In the genomic region with DNA sequence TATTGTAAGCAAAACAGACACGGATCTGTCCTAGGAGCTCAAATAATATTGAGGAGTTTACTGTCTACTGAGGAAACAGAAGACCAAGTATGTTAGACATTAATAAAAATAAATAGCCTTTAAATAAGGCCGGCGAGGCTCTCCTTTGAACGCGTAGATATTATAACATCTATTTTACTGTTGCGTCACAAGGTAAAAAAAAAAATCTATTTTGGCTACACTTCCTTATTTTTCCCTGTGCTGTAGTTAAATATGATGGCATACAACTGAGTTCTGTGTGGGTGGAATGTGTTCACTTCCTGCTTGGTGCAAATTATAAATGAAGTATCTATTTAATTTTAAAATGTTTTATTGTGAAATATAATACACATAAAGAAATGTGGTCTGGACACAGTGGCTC, we compare ENCODE assay signal across 17 cellular contexts.
"Had no signal": no experiment of that assay in that cellular context is flagged by ENCODE, and none has a peak within 500 bp of the region (broad histone marks: within the 10 kb centered on the region; RNA-seq: fewer than 3 reads in every experiment).

No MANE protein-coding gene starts in this region.

- H3K4me1 ChIP-seq: heart left ventricle, prostate gland had no signal

- DNase-seq: activated CD4-positive, alpha-beta T cell treated with anti-CD3 and anti-CD28 coated beads for 4 hours; activated CD4-positive, alpha-beta T cell treated with anti-CD3 and anti-CD28 coated beads, Interleukin-2, amount 50 U/mL, for 48 hours; activated CD4-positive, CD25-positive, alpha-beta regulatory T cell; activated naive CD4-positive, alpha-beta T cell treated with Interleukin-2 at 50 U/mL for 16 hours; activated naive CD8-positive, alpha-beta T cell treated with anti-CD3 and anti-CD28 coated beads for 36 hours; activated T-cell treated with anti-CD3 and anti-CD28 coated beads, Interleukin-2, amount 50 U/mL, for 48 hours; cortex of kidney; endodermal cell; heart left ventricle; left ventricle myocardium superior; mammary epithelial cell; spleen; stimulated activated CD4-positive, alpha-beta T cell treated with anti-CD3 and anti-CD28 coated beads, Interleukin-4, amount 100 ng/mL, for 1 hour; stimulated activated naive CD4-positive, alpha-beta T cell treated with Interleukin-2 at 50 U/mL for 16 hours had no signal

- H3K9me3 ChIP-seq: heart left ventricle, prostate gland, spleen had no signal

- H3K4me3 ChIP-seq: heart left ventricle, prostate gland, spleen had no signal

- H3K36me3 Mint-ChIP-seq: activated naive CD8-positive, alpha-beta T cell treated with anti-CD3 and anti-CD28 coated beads for 36 hours; natural killer cell treated with Interleukin-12 subunit alpha and Interleukin-12 subunit beta and Interleukin-15 and Interleukin-18, amount 100 ng/mL, for 72 hours had no signal

- H3K9me3 Mint-ChIP-seq: activated naive CD8-positive, alpha-beta T cell treated with anti-CD3 and anti-CD28 coated beads for 36 hours; endodermal cell; natural killer cell treated with Interleukin-12 subunit alpha and Interleukin-12 subunit beta and Interleukin-15 and Interleukin-18, amount 100 ng/mL, for 72 hours had no signal

- H3K27me3 Mint-ChIP-seq: activated naive CD8-positive, alpha-beta T cell treated with anti-CD3 and anti-CD28 coated beads for 36 hours had no signal

- H3K27ac ChIP-seq: epithelial cell of prostate, heart left ventricle, prostate gland, spleen had no signal

- H3K27me3 ChIP-seq: heart left ventricle, spleen had no signal

- H3K4me3 Mint-ChIP-seq: activated naive CD8-positive, alpha-beta T cell treated with anti-CD3 and anti-CD28 coated beads for 36 hours; endodermal cell; natural killer cell treated with Interleukin-12 subunit alpha and Interleukin-12 subunit beta and Interleukin-15 and Interleukin-18, amount 100 ng/mL, for 72 hours had no signal

- ATAC-seq: heart left ventricle; left ventricle myocardium superior; natural killer cell treated with Interleukin-12 subunit alpha and Interleukin-12 subunit beta and Interleukin-15 and Interleukin-18, amount 100 ng/mL, for 72 hours had no signal

- H3K27ac Mint-ChIP-seq: activated naive CD8-positive, alpha-beta T cell treated with anti-CD3 and anti-CD28 coated beads for 36 hours; endodermal cell; natural killer cell treated with Interleukin-12 subunit alpha and Interleukin-12 subunit beta and Interleukin-15 and Interleukin-18, amount 100 ng/mL, for 72 hours had no signal

- H3K36me3 ChIP-seq: heart left ventricle, prostate gland, spleen had no signal

- H3K4me1 Mint-ChIP-seq: activated naive CD8-positive, alpha-beta T cell treated with anti-CD3 and anti-CD28 coated beads for 36 hours had no signal
